In the genomic region with DNA sequence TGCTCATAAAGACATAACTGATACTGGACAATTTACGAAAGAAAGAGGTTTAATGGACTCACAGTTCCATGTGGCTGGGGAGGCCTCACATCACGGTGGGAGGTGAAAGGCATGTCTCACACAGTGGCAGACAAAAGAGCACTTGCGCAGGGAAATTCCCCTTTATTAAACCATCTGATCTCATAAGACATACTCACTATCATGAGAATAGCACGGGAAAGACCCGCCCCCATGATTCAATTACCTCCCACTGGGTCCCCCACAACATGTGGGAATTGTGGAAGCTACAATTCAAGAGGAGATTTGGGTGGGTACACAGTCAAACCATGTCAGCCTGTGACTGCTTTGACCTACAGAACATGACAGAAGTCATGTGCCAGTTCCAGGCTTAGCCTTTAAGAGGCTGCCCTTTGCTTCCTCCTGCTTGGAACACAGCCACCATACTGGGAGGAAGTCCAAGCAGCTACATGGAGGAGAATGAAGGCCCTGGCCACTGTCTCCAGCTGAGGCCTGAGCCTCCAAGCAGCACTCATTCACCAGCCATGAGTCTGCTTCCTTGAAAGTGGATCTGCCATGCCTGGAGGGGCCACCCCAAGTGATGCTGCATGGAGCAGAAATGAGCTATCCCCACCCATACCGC, we compare ENCODE assay signal across 33 cellular contexts. TPM values are rescaled to one million over a fixed set of nuclear protein-coding genes. Genes with fewer than 3 reads are reported as not detected.
DNase-seq lines count a peak whose midpoint lies in the region; ATAC-seq and TF ChIP-seq lines count a peak whose summit lies in the region.
"Had no signal": no experiment of that assay in that cellular context is flagged by ENCODE, and none has a peak within 500 bp of the region (broad histone marks: within the 10 kb centered on the region; RNA-seq: fewer than 3 reads in every experiment).

No MANE protein-coding gene starts in this region.

- BruUV-seq in A673 (replicated peaks; lab: Mats Ljungman, UMichigan) = no TSS peak
- BruUV-seq in PC-3 (replicated peaks; lab: Mats Ljungman, UMichigan) = no TSS peak

- H3K9me3 Mint-ChIP-seq in brain = peaks cover 4 to 18% (median 10%) of the 10 kb centered on the region in 5 experiments
- peaks cover 6% of the 10 kb centered on the region for H3K9me3 Mint-ChIP-seq in neural progenitor cell
- peaks cover 1% of the 10 kb centered on the region for H3K9me3 Mint-ChIP-seq in activated naive CD4-positive, alpha-beta T cell treated with anti-CD3 and anti-CD28 coated beads, Interleukin-2, amount 10 ng/mL, durations not matched to agents 7 days and 5 days
- H3K9me3 Mint-ChIP-seq: activated CD4-positive, alpha-beta T cell treated with anti-CD3 and anti-CD28 coated beads, Interleukin-2, amount 10 ng/mL, durations not matched to agents 24 days and 14 days; activated naive CD8-positive, alpha-beta T cell treated with anti-CD3 and anti-CD28 coated beads for 36 hours; H9 had no signal

- H3K36me3 Mint-ChIP-seq in brain = no peaks in the 10 kb centered on the region
- H3K36me3 Mint-ChIP-seq in neural progenitor cell = peaks cover 2% of the 10 kb centered on the region
- H3K36me3 Mint-ChIP-seq in activated naive CD4-positive, alpha-beta T cell treated with anti-CD3 and anti-CD28 coated beads, Interleukin-2, amount 10 ng/mL, durations not matched to agents 7 days and 5 days = no peaks in the 10 kb centered on the region
- H3K36me3 Mint-ChIP-seq: activated naive CD8-positive, alpha-beta T cell treated with anti-CD3 and anti-CD28 coated beads for 36 hours; IgD-negative memory B cell; naive thymus-derived CD8-positive, alpha-beta T cell had no signal

- no peak overlapping the region for H3K27ac ChIP-seq in A673 (ENCODE audit: low read depth, low read length, poor library complexity, severe bottlenecking)
- H3K27ac ChIP-seq in HUES48 (ENCODE audit: low read depth, low read length) = peak overlapping the region; percentile 12
- H3K27ac ChIP-seq in neural progenitor cell = no peak overlapping the region
- H3K27ac ChIP-seq in PC-3 (ENCODE audit: low read length) = no peak overlapping the region
- H3K27ac ChIP-seq: A549, BLaER1, esophagus muscularis mucosa, gastrocnemius medialis, lower lobe of right lung, ovary, SJCRH30, upper lobe of left lung had no signal

- H2AFZ ChIP-seq in neural progenitor cell (replicated peaks) (no peak overlapping the region), PC-3 (ENCODE audit: low read length) (no peak overlapping the region)

- H3K9me2 ChIP-seq in PC-3 (replicated peaks; ENCODE audit: low read length) = no peaks in the 10 kb centered on the region

- H3K4me1 Mint-ChIP-seq in brain (peaks cover 32% of the 10 kb centered on the region), neural progenitor cell (peaks cover 21% of the 10 kb centered on the region)
- H3K4me1 Mint-ChIP-seq in activated naive CD4-positive, alpha-beta T cell treated with anti-CD3 and anti-CD28 coated beads, Interleukin-2, amount 10 ng/mL, durations not matched to agents 7 days and 5 days = no peaks in the 10 kb centered on the region
- H3K4me1 Mint-ChIP-seq: activated CD4-positive, alpha-beta T cell treated with anti-CD3 and anti-CD28 coated beads, Interleukin-2, amount 10 ng/mL, durations not matched to agents 24 days and 14 days; activated naive CD8-positive, alpha-beta T cell treated with anti-CD3 and anti-CD28 coated beads for 36 hours; naive thymus-derived CD8-positive, alpha-beta T cell had no signal

- no peaks in the 10 kb centered on the region for H3K27me3 ChIP-seq in A673 (replicated peaks; ENCODE audit: insufficient read depth, low read depth, low read length, poor library complexity)
- no peaks in the 10 kb centered on the region for H3K27me3 ChIP-seq in HUES48 (ENCODE audit: control insufficient read depth, insufficient read depth, low read length)
- H3K27me3 ChIP-seq in neural progenitor cell = no peaks in the 10 kb centered on the region
- no peaks in the 10 kb centered on the region for H3K27me3 ChIP-seq in PC-3 (ENCODE audit: low read length)
- H3K27me3 ChIP-seq: BLaER1, ovary, SJCRH30 had no signal

- H3K27me3 Mint-ChIP-seq in brain (peaks cover 36% of the 10 kb centered on the region), neural progenitor cell (ENCODE audit: insufficient read depth, low read depth) (peaks cover 14% of the 10 kb centered on the region)
- H3K27me3 Mint-ChIP-seq in activated naive CD4-positive, alpha-beta T cell treated with anti-CD3 and anti-CD28 coated beads, Interleukin-2, amount 10 ng/mL, durations not matched to agents 7 days and 5 days = peaks cover 5% of the 10 kb centered on the region
- H3K27me3 Mint-ChIP-seq: activated CD4-positive, alpha-beta T cell treated with anti-CD3 and anti-CD28 coated beads, Interleukin-2, amount 10 ng/mL, durations not matched to agents 24 days and 14 days; activated naive CD8-positive, alpha-beta T cell treated with anti-CD3 and anti-CD28 coated beads for 36 hours had no signal

- H3K27ac Mint-ChIP-seq in brain (peak overlapping the region in 3 of 5 experiments; percentile 41 to 91 (median 87)), neural progenitor cell (peak overlapping the region; percentile 82)
- H3K27ac Mint-ChIP-seq in activated naive CD4-positive, alpha-beta T cell treated with anti-CD3 and anti-CD28 coated beads, Interleukin-2, amount 10 ng/mL, durations not matched to agents 7 days and 5 days = no peak overlapping the region
- H3K27ac Mint-ChIP-seq: activated CD4-positive, alpha-beta T cell treated with anti-CD3 and anti-CD28 coated beads, Interleukin-2, amount 10 ng/mL, durations not matched to agents 24 days and 14 days; activated naive CD8-positive, alpha-beta T cell treated with anti-CD3 and anti-CD28 coated beads for 36 hours; H9; IgD-negative memory B cell; naive thymus-derived CD8-positive, alpha-beta T cell had no signal

- H3K4me2 ChIP-seq in neural progenitor cell (no peak overlapping the region), PC-3 (ENCODE audit: low read length) (no peak overlapping the region)
- H3K4me2 ChIP-seq: A549, BLaER1 had no signal

- no peaks in the 10 kb centered on the region for H3K79me2 ChIP-seq in neural progenitor cell (ENCODE audit: low read depth)
- H3K79me2 ChIP-seq in PC-3 (ENCODE audit: low read length) = no peaks in the 10 kb centered on the region

- H3K4me1 ChIP-seq in A673 (ENCODE audit: insufficient read depth, low read length, poor library complexity, severe bottlenecking) (no peaks in the 10 kb centered on the region), HUES48 (ENCODE audit: control insufficient read depth, insufficient read depth, low read length) (no peaks in the 10 kb centered on the region), neural progenitor cell (no peaks in the 10 kb centered on the region), PC-3 (ENCODE audit: insufficient read depth, low read length) (peaks cover 14% of the 10 kb centered on the region)
- H3K4me1 ChIP-seq: gastrocnemius medialis, SJCRH30 had no signal

- POLR2A ChIA-PET in A673 (lab: Charles Lee; ENCODE audit: low non-redundant PET) = interaction anchor here (0.9 kb wide), 1 partner anchor 175 kb away, joined by 4 read pairs; no protein-coding TSS in a partner anchor
- POLR2A ChIA-PET in PC-3 (lab: Charles Lee; ENCODE audit: unreplicated experiment) = no interaction called here

- intact Hi-C loops in A673 (cut with micrococcal nuclease; ENCODE audit: unreplicated experiment) (no loop called here), PC-3 (cut with micrococcal nuclease) (no loop called here)

- no peak overlapping the region for H3K9ac ChIP-seq in HUES48 (ENCODE audit: low read depth, low read length)
- no peak overlapping the region for H3K9ac ChIP-seq in neural progenitor cell
- no peak overlapping the region for H3K9ac ChIP-seq in PC-3 (ENCODE audit: low read length)
- H3K9ac ChIP-seq: BLaER1 had no signal

- no peak overlapping the region for H3K4me3 ChIP-seq in A673 (ENCODE audit: low read depth, low read length, poor library complexity, severe bottlenecking)
- H3K4me3 ChIP-seq in HUES48 (ENCODE audit: low read depth, low read length) = no peak overlapping the region
- H3K4me3 ChIP-seq in neural progenitor cell = no peak overlapping the region
- no peak overlapping the region for H3K4me3 ChIP-seq in PC-3 (ENCODE audit: low read length)
- H3K4me3 ChIP-seq: A549, BLaER1, esophagus muscularis mucosa, gastrocnemius medialis, lower lobe of right lung, ovary, SJCRH30, upper lobe of left lung had no signal

- H3K4me3 Mint-ChIP-seq in brain = no peak overlapping the region
- H3K4me3 Mint-ChIP-seq in neural progenitor cell = peak overlapping the region; percentile 25
- no peak overlapping the region for H3K4me3 Mint-ChIP-seq in activated naive CD4-positive, alpha-beta T cell treated with anti-CD3 and anti-CD28 coated beads, Interleukin-2, amount 10 ng/mL, durations not matched to agents 7 days and 5 days
- H3K4me3 Mint-ChIP-seq: activated CD4-positive, alpha-beta T cell treated with anti-CD3 and anti-CD28 coated beads, Interleukin-2, amount 10 ng/mL, durations not matched to agents 24 days and 14 days; activated naive CD8-positive, alpha-beta T cell treated with anti-CD3 and anti-CD28 coated beads for 36 hours; H9; IgD-negative memory B cell; naive thymus-derived CD8-positive, alpha-beta T cell had no signal

- CTCF ChIA-PET in A673 (lab: Charles Lee) = no interaction called here
- CTCF ChIA-PET in activated naive CD4-positive, alpha-beta T cell treated with anti-CD3 and anti-CD28 coated beads, Interleukin-2, amount 10 ng/mL, durations not matched to agents 7 days and 5 days (lab: Charles Lee) = no interaction called here
- CTCF ChIA-PET in PC-3 (lab: Charles Lee) = no interaction called here

- peak; percentile 55 for DNase-seq in A673 (ENCODE audit: low spot score)
- no peak for DNase-seq in neural progenitor cell (ENCODE audit: low spot score)
- no peak for DNase-seq in activated naive CD4-positive, alpha-beta T cell treated with anti-CD3 and anti-CD28 coated beads, Interleukin-2, amount 10 ng/mL, durations not matched to agents 7 days and 5 days
- no peak for DNase-seq in PC-3
- no peak for DNase-seq in nucleus accumbens (lab: John Stamatoyannopoulos, UW)
- DNase-seq: activated CD4-positive, alpha-beta T cell treated with anti-CD3 and anti-CD28 coated beads, Interleukin-2, amount 10 ng/mL, durations not matched to agents 24 days and 14 days; activated effector memory CD4-positive, alpha-beta T cell treated with Interleukin-2 at 50 U/mL for 16 hours; activated naive CD8-positive, alpha-beta T cell treated with anti-CD3 and anti-CD28 coated beads for 36 hours; anterior cingulate cortex; caudate nucleus; dermis blood vessel endothelial cell; gastrocnemius medialis; H9; hippocampal formation; lower lobe of right lung; midbrain; NCI-H1048; NCI-H2107; NCI-H774; ovary; stimulated activated naive CD4-positive, alpha-beta T cell; T1000; upper lobe of left lung had no signal

- H3K9me3 ChIP-seq in A673 (ENCODE audit: low read depth, low read length, poor library complexity, severe bottlenecking) (no peaks in the 10 kb centered on the region), HUES48 (ENCODE audit: control insufficient read depth, insufficient read depth, low read length) (no peaks in the 10 kb centered on the region), neural progenitor cell (ENCODE audit: low read depth) (no peaks in the 10 kb centered on the region), PC-3 (ENCODE audit: low read length) (no peaks in the 10 kb centered on the region)
- H3K9me3 ChIP-seq: gastrocnemius medialis, lower lobe of right lung, ovary, SJCRH30 had no signal

- H3F3A ChIP-seq in neural progenitor cell (ENCODE audit: low read depth) (no peaks in the 10 kb centered on the region), PC-3 (ENCODE audit: low read length, unreplicated experiment) (no peaks in the 10 kb centered on the region)

- no peaks in the 10 kb centered on the region for H4K20me1 ChIP-seq in neural progenitor cell (ENCODE audit: low read depth)
- H4K20me1 ChIP-seq in PC-3 (ENCODE audit: low read length) = no peaks in the 10 kb centered on the region
- H4K20me1 ChIP-seq: BLaER1 had no signal

- H3K36me3 ChIP-seq in A673 (ENCODE audit: insufficient read depth, low read length, poor library complexity, severe bottlenecking) (no peaks in the 10 kb centered on the region), HUES48 (ENCODE audit: control insufficient read depth, insufficient read depth, low read length) (no peaks in the 10 kb centered on the region), neural progenitor cell (no peaks in the 10 kb centered on the region), PC-3 (ENCODE audit: low read depth, low read length) (no peaks in the 10 kb centered on the region)
- H3K36me3 ChIP-seq: BLaER1, esophagus muscularis mucosa, gastrocnemius medialis, lower lobe of right lung, ovary, SJCRH30, upper lobe of left lung had no signal

- no peak for ATAC-seq in HG03280 (IDR thresholded peaks at IDR 0.05; ENCODE audit: unreplicated experiment)
- no peak for ATAC-seq in PC-3
- ATAC-seq: A549; gastrocnemius medialis; lower lobe of right lung; naive thymus-derived CD8-positive, alpha-beta T cell had no signal

- TF ChIP-seq CTCF in A673 (conservative IDR thresholded peaks at IDR 0.05; ENCODE audit: low read depth, low read length) = no peak
- TF ChIP-seq CTCF in brain (conservative IDR thresholded peaks at IDR 0.05) = no peak
- TF ChIP-seq CTCF in neural progenitor cell (IDR thresholded peaks at IDR 0.05) = no peak
- no peak for TF ChIP-seq CTCF in PC-3 (conservative IDR thresholded peaks at IDR 0.05; ENCODE audit: low read depth, low read length)

RNA-seq across cellular contexts. Expression of gene GAL, which starts 10.9 kb away (rescaled TPM):
- total RNA-seq in A673 (2021) (3.4 and 4.4 TPM in 2 replicates), neural progenitor cell (ENCODE audit: low replicate concordance) (1.7 TPM in 1 of 2 replicates, not detected in the other), PC-3 (2014; rRNA removed) (32.2 and 46.7 TPM in 2 replicates)
- polyA plus RNA-seq in brain (ENCODE audit: insufficient read depth, low read depth, low replicate concordance) = 0.44 TPM
- total RNA-seq: gastrocnemius medialis; lower lobe of right lung; naive thymus-derived CD8-positive, alpha-beta T cell; renal cortical epithelial cell; SJCRH30 had no signal
- polyA plus RNA-seq: IgD-negative memory B cell; naive thymus-derived CD8-positive, alpha-beta T cell had no signal
